In genomic region chr1:22709227-22709626, GRCh38 we compare ENCODE assay signal across 11 cellular contexts. TPM values are rescaled to one million over a fixed set of nuclear protein-coding genes. Genes with fewer than 3 reads are reported as not detected.
A peak's percentile ranks its signal among the peaks of the same experiment; 100 is the strongest.
DNase-seq lines count a peak whose midpoint lies in the region; ATAC-seq, FAIRE-seq and TF ChIP-seq lines count a peak whose summit lies in the region.
"Had no signal": no experiment of that assay in that cellular context is flagged by ENCODE, and none has a peak within 500 bp of the region (broad histone marks: within the 10 kb centered on the region; RNA-seq: fewer than 3 reads in every experiment).

No MANE protein-coding gene starts in this region.

- DNase-seq in cardiac muscle cell (ENCODE audit: low read depth in 1 of 2, low spot score in 1 of 2) (no peak), left ventricle myocardium inferior (no peak), SK-N-DZ (ENCODE audit: low spot score) (peak; percentile 51), glomerular visceral epithelial cell (ENCODE audit: extremely low spot score) (peak; percentile 21), urothelium cell line (ENCODE audit: low spot score) (peak; percentile 24), SW480 (ENCODE audit: low spot score) (no peak)
- DNase-seq in activated naive CD4-positive, alpha-beta T cell treated with anti-CD3 and anti-CD28 coated beads for 36 hours, result no peak

- intact Hi-C loops in left ventricle myocardium inferior (cut with micrococcal nuclease), result loop anchor here (10.0 kb wide), 1 partner anchor 176 kb away; no protein-coding TSS in a partner anchor
- intact Hi-C loops in activated naive CD4-positive, alpha-beta T cell treated with anti-CD3 and anti-CD28 coated beads for 36 hours (cut with micrococcal nuclease), result no loop called here

- peaks cover 23% of the 10 kb centered on the region for H3K4me1 ChIP-seq in cardiac muscle cell (ENCODE audit: low read depth)
- peaks cover 15% of the 10 kb centered on the region for H3K4me1 ChIP-seq in left ventricle myocardium inferior

- no peak overlapping the region for H3K4me3 Mint-ChIP-seq in activated naive CD4-positive, alpha-beta T cell treated with anti-CD3 and anti-CD28 coated beads for 36 hours

- H3K36me3 ChIP-seq in cardiac muscle cell, result no peaks in the 10 kb centered on the region
- no peaks in the 10 kb centered on the region for H3K36me3 ChIP-seq in left ventricle myocardium inferior

- no peak overlapping the region for H3K27ac Mint-ChIP-seq in activated naive CD4-positive, alpha-beta T cell treated with anti-CD3 and anti-CD28 coated beads for 36 hours

- no peak for ATAC-seq in GM19467 (IDR thresholded peaks at IDR 0.05; ENCODE audit: unreplicated experiment)

- H3K27ac ChIP-seq in cardiac muscle cell, result no peak overlapping the region
- H3K27ac ChIP-seq in left ventricle myocardium inferior (replicated peaks), result no peak overlapping the region
- H3K27ac ChIP-seq: C4-2B, skin epidermis had no signal

- FAIRE-seq in urothelium cell line (lab: Jason Lieb, UNC), result no peak
- FAIRE-seq: frontal cortex had no signal

- CTCF ChIA-PET in activated naive CD4-positive, alpha-beta T cell treated with anti-CD3 and anti-CD28 coated beads for 36 hours (lab: Charles Lee), result interaction anchor here (0.6 kb wide), 1 partner anchor 197 kb away, joined by 3 read pairs; no protein-coding TSS in a partner anchor

- peaks cover 9% of the 10 kb centered on the region for H3K4me1 Mint-ChIP-seq in activated naive CD4-positive, alpha-beta T cell treated with anti-CD3 and anti-CD28 coated beads for 36 hours (ENCODE audit: low read depth)

- H3K36me3 Mint-ChIP-seq in activated naive CD4-positive, alpha-beta T cell treated with anti-CD3 and anti-CD28 coated beads for 36 hours (ENCODE audit: low read depth), result no peaks in the 10 kb centered on the region

- no peaks in the 10 kb centered on the region for H3K9me3 ChIP-seq in cardiac muscle cell (ENCODE audit: low read depth)
- H3K9me3 ChIP-seq in left ventricle myocardium inferior (replicated peaks), result no peaks in the 10 kb centered on the region

- H3K4me3 ChIP-seq in cardiac muscle cell (no peak overlapping the region), left ventricle myocardium inferior (no peak overlapping the region)

- peaks cover 47% of the 10 kb centered on the region for H3K27me3 Mint-ChIP-seq in activated naive CD4-positive, alpha-beta T cell treated with anti-CD3 and anti-CD28 coated beads for 36 hours (ENCODE audit: low read depth)

- H3K9me3 Mint-ChIP-seq in activated naive CD4-positive, alpha-beta T cell treated with anti-CD3 and anti-CD28 coated beads for 36 hours, result no peaks in the 10 kb centered on the region

- no peaks in the 10 kb centered on the region for H3K27me3 ChIP-seq in cardiac muscle cell
- H3K27me3 ChIP-seq in left ventricle myocardium inferior (ENCODE audit: low read depth), result peaks cover 49% of the 10 kb centered on the region

- TF ChIP-seq CTCF in cardiac muscle cell (IDR thresholded peaks at IDR 0.05; ENCODE audit: low read depth, low read length) (peak; percentile 28), left ventricle myocardium inferior (IDR thresholded peaks at IDR 0.05; ENCODE audit: borderline replicate concordance) (no peak)

RNA-seq across cellular contexts. Expression of gene EPHB2, which starts 1.4 kb away (rescaled TPM):
- total RNA-seq in cardiac muscle cell (58.2 and 96.3 TPM in 2 replicates), left ventricle myocardium inferior (2.0 TPM)
- 38.8 and 58.8 TPM in 2 replicates for polyA plus RNA-seq in cardiac muscle cell
- 18.1 and 20.8 TPM in 2 replicates for polyA plus RNA-seq in SK-N-DZ (2014; cell fraction: cytosol; rRNA removed)
- polyA plus RNA-seq in SK-N-DZ (2014; cell fraction: nucleus; rRNA removed), result 10.5 and 13.7 TPM in 2 replicates
- total RNA-seq in activated naive CD4-positive, alpha-beta T cell treated with anti-CD3 and anti-CD28 coated beads for 36 hours, result not detected

RNA-seq across cellular contexts. Expression of gene C1QB, which starts 56.2 kb away (rescaled TPM):
- total RNA-seq in cardiac muscle cell, result not detected in 2 replicates
- not detected in 2 replicates for polyA plus RNA-seq in cardiac muscle cell
- 96.2 TPM for total RNA-seq in left ventricle myocardium inferior
- polyA plus RNA-seq in SK-N-DZ (2014; cell fraction: cytosol; rRNA removed), result not detected in 2 replicates
- polyA plus RNA-seq in SK-N-DZ (2014; cell fraction: nucleus; rRNA removed), result not detected in 2 replicates
- not detected for total RNA-seq in activated naive CD4-positive, alpha-beta T cell treated with anti-CD3 and anti-CD28 coated beads for 36 hours

Comparison
In these comparisons a context has a peak if more than half of its experiments do, and no peak if none do; other contexts are left out.
1. RNA of gene EPHB2, which starts 1.4 kb away (total RNA-seq): 58.2 to 96.3 TPM in cardiac muscle cell; 2.0 TPM in left ventricle myocardium inferior (single experiment) and not detected in activated naive CD4-positive, alpha-beta T cell treated with anti-CD3 and anti-CD28 coated beads for 36 hours; every median in the first group is over 10 times any median in the second.
2. RNA of gene C1QB, which starts 56.2 kb away (total RNA-seq): 96.2 TPM in left ventricle myocardium inferior (single experiment); not detected in cardiac muscle cell and not detected in activated naive CD4-positive, alpha-beta T cell treated with anti-CD3 and anti-CD28 coated beads for 36 hours; every median in the first group is over 10 times any median in the second.
3. DNase-seq: peak in SK-N-DZ (single experiment), glomerular visceral epithelial cell (single experiment) and urothelium cell line (single experiment); none in cardiac muscle cell (0 of 2), left ventricle myocardium inferior (single experiment), activated naive CD4-positive, alpha-beta T cell treated with anti-CD3 and anti-CD28 coated beads for 36 hours (single experiment) and SW480 (single experiment).